Comparison of ENCODE assay signal across 17 cellular contexts in the genomic region with DNA sequence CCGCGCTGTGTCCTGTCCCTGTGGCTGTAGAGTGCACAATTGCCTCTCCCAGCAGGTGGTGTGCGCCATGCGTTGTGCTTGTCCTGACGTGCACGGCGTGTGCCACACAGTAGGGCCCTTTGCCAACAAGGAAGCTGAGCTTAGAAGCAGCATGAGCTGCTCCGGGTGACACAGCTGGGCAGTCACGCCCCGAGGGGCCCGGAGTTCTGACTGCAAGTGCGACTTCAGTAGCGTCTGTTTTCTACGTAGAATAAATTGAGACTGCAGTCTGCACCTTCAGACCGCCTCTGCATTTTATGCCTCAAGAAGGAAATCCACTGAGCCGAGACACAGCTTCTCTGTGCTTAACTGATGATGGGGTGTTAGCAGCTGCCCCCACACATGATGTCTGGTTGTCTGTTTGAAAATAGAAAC.
A peak's percentile ranks its signal among the peaks of the same experiment; 100 is the strongest.
DNase-seq lines count a peak whose midpoint lies in the region; ATAC-seq and TF ChIP-seq lines count a peak whose summit lies in the region.
"Had no signal": no experiment of that assay in that cellular context is flagged by ENCODE, and none has a peak within 500 bp of the region (broad histone marks: within the 10 kb centered on the region; RNA-seq: fewer than 3 reads in every experiment).

No MANE protein-coding gene starts in this region.

- intact Hi-C loops in cardiac septum (cut with DNase I): no loop called here
- intact Hi-C loops in OCI-LY7 (cut with micrococcal nuclease; ENCODE audit: unreplicated experiment): loop anchor here (1.0 to 10.0 kb wide), 2 partner anchors 55 to 120 kb away; no protein-coding TSS in a partner anchor
- intact Hi-C loops in lower lobe of right lung (cut with DNase I): no loop called here
- intact Hi-C loops in uterus (cut with DNase I; ENCODE audit: low total_unique reads): no loop called here

- no peak overlapping the region for H3K4me3 ChIP-seq in right atrium auricular region
- H3K4me3 ChIP-seq in OCI-LY7 (ENCODE audit: low read depth, low read length, poor library complexity, severe bottlenecking): peak overlapping the region; percentile 63
- no peak overlapping the region for H3K4me3 ChIP-seq in lower lobe of right lung
- no peak overlapping the region for H3K4me3 ChIP-seq in upper lobe of left lung
- no peak overlapping the region for H3K4me3 ChIP-seq in uterus
- H3K4me3 ChIP-seq: heart right ventricle had no signal

- H4K20me1 ChIP-seq in OCI-LY7 (ENCODE audit: insufficient read depth, low read length): no peaks in the 10 kb centered on the region

- no peak for TF ChIP-seq EP300 in upper lobe of left lung (IDR thresholded peaks at IDR 0.05)

- WGBS in upper lobe of left lung, 2 donors: 68 to 76% methylated on average over 12 to 16 of the region's 16 CpGs

- no TSS peak for BruUV-seq in OCI-LY7 (replicated peaks; lab: Mats Ljungman, UMichigan)

- H3K4me2 ChIP-seq in OCI-LY7 (ENCODE audit: low read length): peak overlapping the region; percentile 59

- CTCF ChIA-PET in OCI-LY7 (lab: Charles Lee; ENCODE audit: unreplicated experiment): interaction anchor here (1.1 kb wide), 1 partner anchor 69 kb away, joined by 4 read pairs; no protein-coding TSS in a partner anchor

- H3K9me3 ChIP-seq in right atrium auricular region (no peaks in the 10 kb centered on the region), OCI-LY7 (ENCODE audit: low read length) (no peaks in the 10 kb centered on the region), lower lobe of right lung (no peaks in the 10 kb centered on the region), upper lobe of left lung (no peaks in the 10 kb centered on the region), uterus (no peaks in the 10 kb centered on the region)
- H3K9me3 ChIP-seq: heart right ventricle had no signal

- POLR2A ChIA-PET in OCI-LY7 (lab: Charles Lee): interaction anchor here (0.6 kb wide), 1 partner anchor 15 kb away, joined by 3 read pairs; no protein-coding TSS in a partner anchor

- DNase-seq in right atrium auricular region (ENCODE audit: low spot score) (no peak), cardiac septum (ENCODE audit: low spot score) (no peak), OCI-LY7 (ENCODE audit: low spot score) (peak; percentile 88), lower lobe of right lung (peak; percentile 76), upper lobe of left lung (peak; percentile 73 to 83), DMS53 treated with DMSO at 0.1 percent for 48 hours (lab: John Stamatoyannopoulos, UW; ENCODE audit: unreplicated experiment) (no peak), uterus (no peak)
- DNase-seq: activated CD4-positive, alpha-beta T cell treated with anti-CD3 and anti-CD28 coated beads, Interleukin-2, amount 10 ng/mL, durations not matched to agents 24 days and 14 days; amniotic stem cell; Calu3; erythroblast; heart right ventricle; NCI-H1436; NCI-H524 treated with DMSO at 0.1 percent for 48 hours had no signal

- no peaks in the 10 kb centered on the region for H3K9me2 ChIP-seq in OCI-LY7 (ENCODE audit: insufficient read depth, low read length)

- ATAC-seq in lower lobe of right lung (peak; percentile 45 to 75), upper lobe of left lung (ENCODE audit: low FRiP score in 2 of 2) (peak in 1 of 2 donors; percentile 7), HG03457 (IDR thresholded peaks at IDR 0.05; ENCODE audit: unreplicated experiment) (no peak)
- ATAC-seq: naive thymus-derived CD8-positive, alpha-beta T cell had no signal

- TF ChIP-seq POLR2A in upper lobe of left lung (IDR thresholded peaks at IDR 0.05) (no peak), uterus (IDR thresholded peaks at IDR 0.05) (no peak)

- TF ChIP-seq CTCF in right atrium auricular region (IDR thresholded peaks at IDR 0.05) (no peak), OCI-LY7 (conservative IDR thresholded peaks at IDR 0.05; ENCODE audit: low read length) (no peak), lower lobe of right lung (IDR thresholded peaks at IDR 0.05) (no peak), upper lobe of left lung (IDR thresholded peaks at IDR 0.05) (no peak), uterus (IDR thresholded peaks at IDR 0.05) (no peak)

- peaks cover 0 to 35% of the 10 kb centered on the region in 2 donors for H3K4me1 ChIP-seq in right atrium auricular region
- H3K4me1 ChIP-seq in OCI-LY7 (ENCODE audit: insufficient read depth, low read length, poor library complexity, severe bottlenecking): peaks cover 52% of the 10 kb centered on the region
- H3K4me1 ChIP-seq in lower lobe of right lung: peaks cover 5% of the 10 kb centered on the region
- H3K4me1 ChIP-seq in upper lobe of left lung: no peaks in the 10 kb centered on the region
- no peaks in the 10 kb centered on the region for H3K4me1 ChIP-seq in uterus
- H3K4me1 ChIP-seq: heart right ventricle had no signal

- peak overlapping the region; percentile 72; the same call in 1 of the 2 replicates for H2AFZ ChIP-seq in OCI-LY7 (ENCODE audit: low read length)

- H3K27me3 ChIP-seq in right atrium auricular region (no peaks in the 10 kb centered on the region), lower lobe of right lung (ENCODE audit: low read depth) (no peaks in the 10 kb centered on the region), upper lobe of left lung (no peaks in the 10 kb centered on the region), uterus (no peaks in the 10 kb centered on the region)
- H3K27me3 ChIP-seq: heart right ventricle had no signal

- H3K79me2 ChIP-seq in OCI-LY7 (ENCODE audit: insufficient read depth, low read depth, low read length): peaks cover 6% of the 10 kb centered on the region; the same call in 1 of the 2 replicates

- H3K36me3 ChIP-seq in right atrium auricular region (peaks cover 57% of the 10 kb centered on the region), OCI-LY7 (ENCODE audit: insufficient read depth, low read length) (no peaks in the 10 kb centered on the region), lower lobe of right lung (peaks cover 11% of the 10 kb centered on the region), upper lobe of left lung (peaks cover 0 to 9% (median 1%) of the 10 kb centered on the region in 4 donors), uterus (no peaks in the 10 kb centered on the region)

- H3K27ac ChIP-seq in right atrium auricular region (peak overlapping the region; percentile 43 to 76), OCI-LY7 (ENCODE audit: low read depth, low read length, poor library complexity, severe bottlenecking) (peak overlapping the region; percentile 94), lower lobe of right lung (no peak overlapping the region), upper lobe of left lung (peak overlapping the region in 2 of 4 donors; percentile 39 to 44), uterus (no peak overlapping the region)
- H3K27ac ChIP-seq: RWPE1 had no signal

Comparison
In these comparisons a context has a peak if more than half of its experiments do, and no peak if none do; other contexts are left out.
1. DNase-seq: peak in OCI-LY7 (single experiment), lower lobe of right lung (single experiment) and upper lobe of left lung (2 of 2); none in right atrium auricular region (single experiment), cardiac septum (single experiment), DMS53 treated with DMSO at 0.1 percent for 48 hours (single experiment) and uterus (0 of 2).
2. H3K27ac ChIP-seq: peak in right atrium auricular region (2 of 2) and OCI-LY7 (single experiment); none in lower lobe of right lung (single experiment) and uterus (0 of 2).